In the genomic region with DNA sequence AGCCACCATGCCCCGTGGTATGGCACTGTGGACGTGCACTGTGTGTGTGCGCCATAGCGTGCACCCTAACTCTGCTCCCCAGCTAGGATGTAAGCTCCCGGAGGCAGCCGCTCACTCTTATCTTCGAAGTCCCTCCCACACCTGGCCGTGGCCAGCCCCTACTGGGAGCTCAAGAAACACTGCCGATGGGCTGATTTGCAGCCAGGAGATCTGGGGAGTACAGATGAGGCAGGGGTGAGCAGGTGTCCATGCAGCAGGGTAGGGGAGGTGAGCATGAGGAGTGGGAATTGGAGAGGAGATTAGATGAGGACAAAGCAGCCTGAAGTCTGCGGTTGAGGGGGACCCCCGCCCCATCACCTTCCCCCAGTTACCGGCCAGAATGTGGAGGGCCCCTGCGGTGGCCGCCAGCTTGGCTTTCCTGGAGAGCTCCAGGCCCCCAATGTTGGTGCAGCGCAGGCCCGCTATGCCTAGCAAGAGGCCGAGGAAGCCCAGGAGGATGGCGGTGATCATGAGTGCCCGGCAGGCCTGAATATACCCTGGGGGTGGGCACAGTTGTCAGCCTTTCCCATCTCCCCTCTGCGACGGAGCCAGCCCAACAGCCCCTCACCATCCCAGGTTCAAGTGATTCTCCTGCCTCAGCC, we compare ENCODE assay signal across 18 cellular contexts. TPM values are rescaled to one million over a fixed set of nuclear protein-coding genes. Genes with fewer than 3 reads are reported as not detected.
DNase-seq lines count a peak whose midpoint lies in the region; TF ChIP-seq lines count a peak whose summit lies in the region.
"Had no signal": no experiment of that assay in that cellular context is flagged by ENCODE, and none has a peak within 500 bp of the region (broad histone marks: within the 10 kb centered on the region; RNA-seq: fewer than 3 reads in every experiment).

No MANE protein-coding gene starts in this region.

- H2AFZ ChIP-seq in neuronal stem cell (ENCODE audit: low read length) (no peak overlapping the region), mammary epithelial cell (ENCODE audit: low read depth, low read length) (no peak overlapping the region)

- H3K4me3 ChIP-seq in Peyer's patch, result peak overlapping the region in 2 of 4 donors; percentile 60
- H3K4me3 ChIP-seq in neuronal stem cell (ENCODE audit: low read length in 2 of 2), result no peak overlapping the region
- no peak overlapping the region for H3K4me3 ChIP-seq in mammary epithelial cell (replicated peaks in 1 of 3; ENCODE audit: insufficient read depth in 1 of 3, low read depth in 2 of 3, low read length in 3 of 3)
- H3K4me3 ChIP-seq: MG63 had no signal

- H3K9ac ChIP-seq in neuronal stem cell (ENCODE audit: low read depth, low read length, poor library complexity) (peak overlapping the region; percentile 21), mammary epithelial cell (ENCODE audit: insufficient read depth, low read length) (no peak overlapping the region)

- H3K23ac ChIP-seq in neuronal stem cell (ENCODE audit: low read depth, low read length, poor library complexity), result no peak overlapping the region

- H3K4me2 ChIP-seq in neuronal stem cell (ENCODE audit: insufficient read depth, low read length, poor library complexity, severe bottlenecking), result no peak overlapping the region
- no peak overlapping the region for H3K4me2 ChIP-seq in mammary epithelial cell (ENCODE audit: insufficient read depth, low read depth, low read length)

- H3K79me2 ChIP-seq in mammary epithelial cell (ENCODE audit: insufficient read depth, low read length), result no peaks in the 10 kb centered on the region

- H4K91ac ChIP-seq in neuronal stem cell (ENCODE audit: low read depth, low read length, poor library complexity), result no peak overlapping the region

- H4K8ac ChIP-seq in neuronal stem cell (ENCODE audit: low read depth, low read length), result no peak overlapping the region

- no peak overlapping the region for H2BK12ac ChIP-seq in neuronal stem cell (ENCODE audit: low read length)

- no peak overlapping the region for H3K18ac ChIP-seq in neuronal stem cell (ENCODE audit: low read length)

- H3K27me3 ChIP-seq in Peyer's patch (no peaks in the 10 kb centered on the region), neuronal stem cell (ENCODE audit: control insufficient read depth in 3 of 3, insufficient read depth in 3 of 3, low read depth in 1 of 3, low read length in 3 of 3) (peaks cover 0 to 3% (median 0%) of the 10 kb centered on the region in 3 experiments), mammary epithelial cell (ENCODE audit: insufficient read depth, low read length) (no peaks in the 10 kb centered on the region)
- H3K27me3 ChIP-seq: MG63 had no signal

- H2BK120ac ChIP-seq in neuronal stem cell (ENCODE audit: low read depth, low read length), result no peak overlapping the region

- no TSS peak for BruUV-seq in mammary epithelial cell (replicated peaks; lab: Mats Ljungman, UMichigan)

- no peak overlapping the region for H3K4ac ChIP-seq in neuronal stem cell (ENCODE audit: low read length)

- no peaks in the 10 kb centered on the region for H3K9me3 ChIP-seq in Peyer's patch
- no peaks in the 10 kb centered on the region for H3K9me3 ChIP-seq in neuronal stem cell (replicated peaks in 1 of 2; ENCODE audit: control insufficient read depth in 2 of 2, insufficient read depth in 1 of 2, low read depth in 1 of 2, low read length in 2 of 2)
- no peaks in the 10 kb centered on the region for H3K9me3 ChIP-seq in mammary epithelial cell (replicated peaks; ENCODE audit: insufficient read depth, low read length)
- H3K9me3 ChIP-seq: MG63 had no signal

- H3K14ac ChIP-seq in neuronal stem cell (ENCODE audit: low read length), result no peak overlapping the region

- dilution Hi-C loops in mammary epithelial cell (cut with HindIII; ENCODE audit: low sequenced_read_pairs), result no loop called here

- DNase-seq in Peyer's patch, result peak in 2 of 3 donors; percentile 73 to 77
- no peak for DNase-seq in neuronal stem cell (ENCODE audit: low spot score)
- no peak for DNase-seq in NCI-H2196 (lab: John Stamatoyannopoulos, UW; ENCODE audit: unreplicated experiment)
- no peak for DNase-seq in DMS53 (lab: John Stamatoyannopoulos, UW)
- DNase-seq in mammary epithelial cell, result no peak
- DNase-seq: C1 segment of cervical spinal cord, GF-D8, GOT3, Karpas-422, MG63, NCI-H1092, NCI-H146, NCI-H2081 treated with DMSO at 0.1 percent for 48 hours, NCI-H226, SHP77 treated with DMSO at 0.1 percent for 48 hours had no signal

- no CpG with 5 or more reads among the region's 21 CpGs for WGBS in neuronal stem cell (ENCODE audit: extremely low coverage in 2 of 2, insufficient read length in 2 of 2, insufficient replicate concordance in 1 of 2), 2 donors
- 66% methylated on average over 7 of the region's 21 CpGs for WGBS in mammary epithelial cell (ENCODE audit: low coverage, missing lambda C conversion rate)

- no peak overlapping the region for H2BK5ac ChIP-seq in neuronal stem cell (ENCODE audit: low read length)

- peaks cover 3% of the 10 kb centered on the region for H3K79me1 ChIP-seq in neuronal stem cell (ENCODE audit: low read depth, low read length)

- TF ChIP-seq CTCF in 22Rv1 (IDR thresholded peaks at IDR 0.05) (no peak), Peyer's patch (IDR thresholded peaks at IDR 0.05) (peak in 1 of 6 experiments; percentile 6), mammary epithelial cell (conservative IDR thresholded peaks at IDR 0.05 in 1 of 2, IDR thresholded peaks at IDR 0.05 in 1 of 2; ENCODE audit: extremely low read depth in 1 of 2, insufficient read depth in 1 of 2, low read depth in 1 of 2, low read length in 2 of 2) (no peak)

- intact Hi-C loops in mammary epithelial cell (cut with micrococcal nuclease), result no loop called here

- H3K4me1 ChIP-seq in Peyer's patch (peaks cover 0 to 46% (median 2%) of the 10 kb centered on the region in 4 donors), neuronal stem cell (ENCODE audit: control insufficient read depth in 2 of 2, insufficient read depth in 1 of 2, low read depth in 1 of 2, low read length in 2 of 2) (peaks cover 0 to 2% of the 10 kb centered on the region in 2 donors), mammary epithelial cell (ENCODE audit: insufficient read depth, low read length) (peaks cover 11% of the 10 kb centered on the region)

- peak; percentile 32 to 67 for TF ChIP-seq POLR2A in Peyer's patch (IDR thresholded peaks at IDR 0.05)

- H3K36me3 ChIP-seq in Peyer's patch, result peaks cover 0 to 8% (median 0%) of the 10 kb centered on the region in 3 donors
- peaks cover 8 to 20% of the 10 kb centered on the region in 2 donors for H3K36me3 ChIP-seq in neuronal stem cell (replicated peaks in 1 of 2; ENCODE audit: control insufficient read depth in 2 of 2, insufficient read depth in 2 of 2, low read length in 2 of 2)
- H3K36me3 ChIP-seq in mammary epithelial cell (ENCODE audit: insufficient read depth, low read length), result peaks cover 2% of the 10 kb centered on the region
- H3K36me3 ChIP-seq: MG63 had no signal

- H3K27ac ChIP-seq in 22Rv1, result peak overlapping the region; percentile 84
- H3K27ac ChIP-seq in Peyer's patch, result peak overlapping the region in 3 of 4 donors; percentile 72 to 100 (median 98)
- H3K27ac ChIP-seq in neuronal stem cell (replicated peaks; ENCODE audit: low read length), result no peak overlapping the region
- H3K27ac ChIP-seq in mammary epithelial cell (ENCODE audit: insufficient read depth, low read depth, low read length), result no peak overlapping the region

- CTCF ChIA-PET in mammary epithelial cell (lab: Charles Lee; ENCODE audit: low non-redundant PET), result no interaction called here

- no peak overlapping the region for H2BK15ac ChIP-seq in neuronal stem cell (ENCODE audit: low read length)

- in situ Hi-C loops in mammary epithelial cell (cut with MboI; ENCODE audit: low sequenced_read_pairs in 2 of 2), result no loop called here

- H2AK5ac ChIP-seq in neuronal stem cell (ENCODE audit: low read depth, low read length), result no peak overlapping the region

- H4K20me1 ChIP-seq in mammary epithelial cell (ENCODE audit: insufficient read depth, low read length), result no peaks in the 10 kb centered on the region

RNA-seq across cellular contexts. Expression of gene CLDN15, which starts 3.6 kb away (rescaled TPM):
- total RNA-seq in Peyer's patch (100 to 1,000 TPM in 3 of 4 donors, 10 to 100 TPM in 1; 94.9 to 942 (median 697) TPM), mammary epithelial cell (1 to 10 TPM; 3.0 to 6.6 TPM)
- 4.9 TPM for polyA plus RNA-seq in neuronal stem cell (2013, experiment 1 of 2)
- polyA plus RNA-seq in neuronal stem cell (2013, experiment 2 of 2), result 5.0 TPM
- 2.6 TPM for polyA plus RNA-seq in mammary epithelial cell
- not detected for polyA minus RNA-seq in mammary epithelial cell

RNA-seq across cellular contexts. Expression of gene FIS1, which starts 10.9 kb away (rescaled TPM):
- total RNA-seq in Peyer's patch (100 to 1,000 TPM; 143 to 289 (median 231) TPM), mammary epithelial cell (100 to 1,000 TPM; 106 to 160 TPM)
- 119 TPM for polyA plus RNA-seq in neuronal stem cell (2013, experiment 1 of 2)
- polyA plus RNA-seq in neuronal stem cell (2013, experiment 2 of 2), result 104 TPM
- polyA plus RNA-seq in mammary epithelial cell, result 343 TPM
- 81.8 TPM for polyA minus RNA-seq in mammary epithelial cell

RNA-seq across cellular contexts. Expression of gene ZNHIT1, which starts 16.1 kb away (rescaled TPM):
- total RNA-seq in Peyer's patch (100 to 1,000 TPM in 2 of 4 donors, 10 to 100 TPM in 2; 37.1 to 142 (median 110) TPM), mammary epithelial cell (10 to 100 TPM; 61.3 to 70.2 TPM)
- 54.4 TPM for polyA plus RNA-seq in neuronal stem cell (2013, experiment 1 of 2)
- 55.8 TPM for polyA plus RNA-seq in neuronal stem cell (2013, experiment 2 of 2)
- polyA plus RNA-seq in mammary epithelial cell, result 52.5 TPM
- polyA minus RNA-seq in mammary epithelial cell, result 61.9 TPM

RNA-seq across cellular contexts. Expression of gene PLOD3, which starts 16.6 kb away (rescaled TPM):
- total RNA-seq in Peyer's patch (100 to 1,000 TPM in 2 of 4 donors, 10 to 100 TPM in 2; 62.7 to 103 (median 83.7) TPM), mammary epithelial cell (100 to 1,000 TPM in 1 of 2 donors, 10 to 100 TPM in 1; 84.9 to 133 TPM)
- polyA plus RNA-seq in neuronal stem cell (2013, experiment 1 of 2), result 35.2 TPM
- polyA plus RNA-seq in neuronal stem cell (2013, experiment 2 of 2), result 35.0 TPM
- polyA plus RNA-seq in mammary epithelial cell, result 112 TPM
- 152 TPM for polyA minus RNA-seq in mammary epithelial cell

RNA-seq across cellular contexts. Expression of gene MOGAT3, which starts 33.2 kb away (rescaled TPM):
- 100 to 1,000 TPM in 2 of 4 donors, 10 to 100 TPM in 1, not detected in 1; 91.4 to 195 (median 123) TPM for total RNA-seq in Peyer's patch
- not detected for polyA plus RNA-seq in neuronal stem cell (2013, experiment 1 of 2)
- not detected for polyA plus RNA-seq in neuronal stem cell (2013, experiment 2 of 2)
- not detected for total RNA-seq in mammary epithelial cell
- not detected for polyA plus RNA-seq in mammary epithelial cell
- not detected for polyA minus RNA-seq in mammary epithelial cell
- total RNA-seq: A673, Daoy had no signal

Comparison
In these comparisons a context has a peak if more than half of its experiments do, and no peak if none do; other contexts are left out.
1. H3K27ac ChIP-seq: peak in 22Rv1 (single experiment) and Peyer's patch (3 of 4); none in neuronal stem cell (single experiment) and mammary epithelial cell (single experiment).
2. DNase-seq: peak in Peyer's patch (2 of 3); none in neuronal stem cell (single experiment), NCI-H2196 (single experiment), DMS53 (single experiment) and mammary epithelial cell (single experiment).
3. RNA of gene CLDN15, which starts 3.6 kb away (total RNA-seq): 94.9 to 942 TPM in Peyer's patch; 3.0 to 6.6 TPM in mammary epithelial cell; every median in the first group is over 10 times any median in the second.